2 cellular contexts compared by ENCODE assay signal in the genomic region with DNA sequence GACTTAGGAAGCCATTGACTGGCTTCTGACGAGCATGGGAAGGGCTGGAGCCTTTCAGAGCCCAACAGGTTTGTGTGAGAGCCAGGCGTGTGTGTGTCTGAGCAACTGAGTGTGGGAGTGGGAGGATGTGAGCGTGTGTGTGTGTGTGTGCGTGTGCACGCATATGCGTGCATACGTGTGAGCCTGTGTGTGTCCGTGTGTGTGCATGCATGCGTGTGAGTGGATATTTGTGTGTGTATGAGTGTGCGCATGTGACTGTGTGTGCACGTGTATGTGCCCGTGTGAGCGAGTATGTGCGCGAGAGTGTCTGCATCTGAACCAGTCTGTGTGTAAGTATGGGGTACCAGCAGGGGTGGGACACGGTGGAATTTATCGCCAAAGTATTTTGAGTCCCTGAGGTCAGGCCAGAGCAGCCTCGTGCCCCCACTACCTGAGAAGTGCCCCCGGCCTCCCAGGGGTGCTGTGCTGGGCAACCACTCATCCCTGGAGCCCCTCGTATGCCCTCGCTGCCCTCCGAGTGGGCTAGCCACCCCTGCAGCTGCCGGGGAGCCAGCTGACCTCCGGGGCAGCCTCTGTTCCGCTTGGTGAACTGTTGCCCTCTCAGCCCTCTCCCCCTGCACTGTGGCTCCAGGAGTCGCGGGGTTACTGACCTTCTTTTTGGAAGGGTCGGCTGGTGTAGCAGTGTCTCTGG.
TF ChIP-seq lines count a peak whose summit lies in the region.

No MANE protein-coding gene starts in this region.

TF ChIP-seq in GM12891, 5 proteins besides CTCF, POLR2A, EP300 and RAD21:
- TF ChIP-seq POLR2AphosphoS5 (IDR thresholded peaks at IDR 0.05; ENCODE audit: low read depth, low read length) (no peak), PAX5 (IDR thresholded peaks at IDR 0.05; ENCODE audit: insufficient read depth, low read length, severe bottlenecking) (no peak), SPI1 (IDR thresholded peaks at IDR 0.05; ENCODE audit: low read depth, low read length) (no peak), TAF1 (IDR thresholded peaks at IDR 0.05; ENCODE audit: low read depth, low read length) (no peak), POU2F2 (IDR thresholded peaks at IDR 0.05; ENCODE audit: low read depth, low read length) (no peak)
TF ChIP-seq in GM12891: peak in this region for 0.

TF ChIP-seq in IMR-90, 13 proteins besides CTCF, POLR2A, EP300 and RAD21:
- no peak for TF ChIP-seq FOS (IDR thresholded peaks at IDR 0.05; ENCODE audit: low read depth, low read length)
- TF ChIP-seq MAZ (IDR thresholded peaks at IDR 0.05; ENCODE audit: borderline replicate concordance, low read depth, low read length): no peak
- no peak for TF ChIP-seq SMC3 (IDR thresholded peaks at IDR 0.05; ENCODE audit: low read depth, low read length)
